1 cellular context compared by ENCODE assay signal in the genomic region with DNA sequence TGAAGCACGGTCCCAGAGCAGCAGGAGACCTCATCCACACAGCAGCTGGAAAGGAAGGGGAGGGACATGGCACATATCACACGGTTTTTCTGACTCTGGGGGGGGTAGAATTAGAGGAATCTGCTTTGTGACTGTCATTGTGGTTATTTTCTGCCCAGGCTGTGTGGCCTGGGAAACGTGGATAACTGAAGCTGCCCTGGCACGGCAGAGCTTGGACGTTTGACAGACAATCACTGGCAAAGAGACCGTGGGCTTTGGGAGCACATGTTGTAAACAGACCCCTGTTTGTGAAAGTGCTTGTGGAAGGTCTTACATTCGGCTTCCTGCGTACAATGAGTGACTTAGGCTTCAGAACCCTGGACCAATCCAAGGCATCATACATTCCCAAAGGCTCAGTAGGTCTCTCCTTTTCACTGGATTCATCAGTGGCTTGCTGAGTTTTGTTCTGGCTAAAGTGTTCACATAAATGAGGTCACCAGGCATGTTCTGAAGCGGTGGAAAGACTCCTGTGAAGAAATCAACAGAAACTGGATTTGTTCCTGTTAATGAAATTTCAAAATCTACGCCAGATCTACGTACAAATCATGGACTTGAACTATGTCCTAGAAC.
TF ChIP-seq lines count a peak whose summit lies in the region.

No MANE protein-coding gene starts in this region.

TF ChIP-seq in H1, 55 proteins besides CTCF, POLR2A, EP300 and RAD21 (continued from another document):
- TF ChIP-seq BCL11A (IDR thresholded peaks at IDR 0.05; ENCODE audit: low read depth in 2 of 2, low read length in 2 of 2) (no peak), CHD1 (IDR thresholded peaks at IDR 0.05; ENCODE audit: low read depth, low read length) (no peak), BRCA1 (IDR thresholded peaks at IDR 0.05; ENCODE audit: low read depth, low read length) (no peak), RXRA (IDR thresholded peaks at IDR 0.05; ENCODE audit: insufficient read depth, low read depth, low read length) (no peak), TBP (IDR thresholded peaks at IDR 0.05; ENCODE audit: low read depth, low read length) (no peak), SUZ12 (IDR thresholded peaks at IDR 0.05; ENCODE audit: low read length) (no peak), CBX8 (IDR thresholded peaks at IDR 0.05; ENCODE audit: borderline replicate concordance, low read depth, low read length) (no peak), CEBPB (IDR thresholded peaks at IDR 0.05; ENCODE audit: low read depth, low read length) (no peak), CHD7 (IDR thresholded peaks at IDR 0.05; ENCODE audit: insufficient replicate concordance, low read length) (no peak), SP4 (IDR thresholded peaks at IDR 0.05; ENCODE audit: low read length) (no peak), SAP30 (IDR thresholded peaks at IDR 0.05; ENCODE audit: insufficient read depth, insufficient replicate concordance, low read length) (no peak), POLR2AphosphoS5 (IDR thresholded peaks at IDR 0.05; ENCODE audit: low read depth, low read length) (no peak), USF2 (IDR thresholded peaks at IDR 0.05; ENCODE audit: low read length) (no peak), YY1 (IDR thresholded peaks at IDR 0.05; ENCODE audit: low read depth, low read length) (no peak), HDAC6 (IDR thresholded peaks at IDR 0.05; ENCODE audit: low read depth, low read length) (no peak), TCF12 (IDR thresholded peaks at IDR 0.05; ENCODE audit: low read depth, low read length) (no peak)
- TF ChIP-seq, protein P1, sequence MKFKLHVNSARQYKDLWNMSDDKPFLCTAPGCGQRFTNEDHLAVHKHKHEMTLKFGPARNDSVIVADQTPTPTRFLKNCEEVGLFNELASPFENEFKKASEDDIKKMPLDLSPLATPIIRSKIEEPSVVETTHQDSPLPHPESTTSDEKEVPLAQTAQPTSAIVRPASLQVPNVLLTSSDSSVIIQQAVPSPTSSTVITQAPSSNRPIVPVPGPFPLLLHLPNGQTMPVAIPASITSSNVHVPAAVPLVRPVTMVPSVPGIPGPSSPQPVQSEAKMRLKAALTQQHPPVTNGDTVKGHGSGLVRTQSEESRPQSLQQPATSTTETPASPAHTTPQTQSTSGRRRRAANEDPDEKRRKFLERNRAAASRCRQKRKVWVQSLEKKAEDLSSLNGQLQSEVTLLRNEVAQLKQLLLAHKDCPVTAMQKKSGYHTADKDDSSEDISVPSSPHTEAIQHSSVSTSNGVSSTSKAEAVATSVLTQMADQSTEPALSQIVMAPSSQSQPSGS (IDR thresholded peaks at IDR 0.05; ENCODE audit: low read length) = no peak
- TF ChIP-seq, protein P2, sequence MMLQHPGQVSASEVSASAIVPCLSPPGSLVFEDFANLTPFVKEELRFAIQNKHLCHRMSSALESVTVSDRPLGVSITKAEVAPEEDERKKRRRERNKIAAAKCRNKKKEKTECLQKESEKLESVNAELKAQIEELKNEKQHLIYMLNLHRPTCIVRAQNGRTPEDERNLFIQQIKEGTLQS (IDR thresholded peaks at IDR 0.05; ENCODE audit: insufficient read depth, low read depth, low read length) = no peak
